In genomic region chr10:95832216-95833037, GRCh38 we compare ENCODE assay signal across 10 cellular contexts.
DNase-seq lines count a peak whose midpoint lies in the region; ATAC-seq and TF ChIP-seq lines count a peak whose summit lies in the region.
"Had no signal": no experiment of that assay in that cellular context is flagged by ENCODE, and none has a peak within 500 bp of the region (broad histone marks: within the 10 kb centered on the region; RNA-seq: fewer than 3 reads in every experiment).

No MANE protein-coding gene starts in this region.

- intact Hi-C loops in esophagus squamous epithelium (cut with DNase I), result no loop called here

- no peaks in the 10 kb centered on the region for H3K27me3 ChIP-seq in esophagus squamous epithelium
- H3K27me3 ChIP-seq in WERI-Rb-1 (ENCODE audit: insufficient read depth, low read depth, severe bottlenecking), result no peaks in the 10 kb centered on the region
- H3K27me3 ChIP-seq: body of pancreas had no signal

- H3K36me3 ChIP-seq in esophagus squamous epithelium (no peaks in the 10 kb centered on the region), WERI-Rb-1 (no peaks in the 10 kb centered on the region)

- peak; percentile 60 for DNase-seq in GM13977 (ENCODE audit: low spot score)
- DNase-seq in esophagus squamous epithelium (lab: John Stamatoyannopoulos, UW), result no peak
- no peak for DNase-seq in NCI-H2107 treated with DMSO at 0.1 percent for 48 hours (lab: John Stamatoyannopoulos, UW; ENCODE audit: unreplicated experiment)
- DNase-seq in WERI-Rb-1, result no peak
- no peak for DNase-seq in NCI-H1930 (lab: John Stamatoyannopoulos, UW)
- DNase-seq in cerebellar nuclear complex (lab: John Stamatoyannopoulos, UW), result no peak

- no peak overlapping the region for H3K4me3 ChIP-seq in esophagus squamous epithelium
- no peak overlapping the region for H3K4me3 ChIP-seq in WERI-Rb-1 (ENCODE audit: low read depth, low read length)
- H3K4me3 ChIP-seq: body of pancreas had no signal

- 55 to 60% methylated on average over 6 of the region's 6 CpGs for WGBS in esophagus squamous epithelium, 2 donors

- no peaks in the 10 kb centered on the region for H3K9me3 ChIP-seq in esophagus squamous epithelium
- H3K9me3 ChIP-seq in WERI-Rb-1 (ENCODE audit: severe bottlenecking), result no peaks in the 10 kb centered on the region
- H3K9me3 ChIP-seq: body of pancreas had no signal

- in situ Hi-C loops in GM13977 (cut with MboI; ENCODE audit: low pct_unique_long_range_greater_than_20kb, low sequenced_read_pairs, unreplicated experiment), result loop anchor here (10.0 kb wide), 1 partner anchor 48 kb away; no protein-coding TSS in a partner anchor

- peak in 1 of 4 donors; percentile 49 for TF ChIP-seq POLR2A in esophagus squamous epithelium (IDR thresholded peaks at IDR 0.05)

- peak overlapping the region; percentile 40 to 86 (median 72) for H3K27ac ChIP-seq in esophagus squamous epithelium
- H3K27ac ChIP-seq in WERI-Rb-1, result no peak overlapping the region
- H3K27ac ChIP-seq: body of pancreas had no signal

- ATAC-seq in GM21360 (IDR thresholded peaks at IDR 0.05; ENCODE audit: unreplicated experiment) (peak; percentile 82), HG03558 (IDR thresholded peaks at IDR 0.05; ENCODE audit: extremely low read depth, unreplicated experiment) (peak; percentile 79)
- ATAC-seq: body of pancreas, HCT116 had no signal

- H3K4me1 ChIP-seq in esophagus squamous epithelium, result peaks cover 4 to 61% (median 28%) of the 10 kb centered on the region in 3 donors
- H3K4me1 ChIP-seq: body of pancreas had no signal

- TF ChIP-seq CTCF in GM13977 (IDR thresholded peaks at IDR 0.05; ENCODE audit: extremely low read depth, insufficient read depth, missing control alignments) (no peak), esophagus squamous epithelium (IDR thresholded peaks at IDR 0.05) (no peak), WERI-Rb-1 (IDR thresholded peaks at IDR 0.05; ENCODE audit: low read depth, low read length) (no peak)
